In the genomic region with DNA sequence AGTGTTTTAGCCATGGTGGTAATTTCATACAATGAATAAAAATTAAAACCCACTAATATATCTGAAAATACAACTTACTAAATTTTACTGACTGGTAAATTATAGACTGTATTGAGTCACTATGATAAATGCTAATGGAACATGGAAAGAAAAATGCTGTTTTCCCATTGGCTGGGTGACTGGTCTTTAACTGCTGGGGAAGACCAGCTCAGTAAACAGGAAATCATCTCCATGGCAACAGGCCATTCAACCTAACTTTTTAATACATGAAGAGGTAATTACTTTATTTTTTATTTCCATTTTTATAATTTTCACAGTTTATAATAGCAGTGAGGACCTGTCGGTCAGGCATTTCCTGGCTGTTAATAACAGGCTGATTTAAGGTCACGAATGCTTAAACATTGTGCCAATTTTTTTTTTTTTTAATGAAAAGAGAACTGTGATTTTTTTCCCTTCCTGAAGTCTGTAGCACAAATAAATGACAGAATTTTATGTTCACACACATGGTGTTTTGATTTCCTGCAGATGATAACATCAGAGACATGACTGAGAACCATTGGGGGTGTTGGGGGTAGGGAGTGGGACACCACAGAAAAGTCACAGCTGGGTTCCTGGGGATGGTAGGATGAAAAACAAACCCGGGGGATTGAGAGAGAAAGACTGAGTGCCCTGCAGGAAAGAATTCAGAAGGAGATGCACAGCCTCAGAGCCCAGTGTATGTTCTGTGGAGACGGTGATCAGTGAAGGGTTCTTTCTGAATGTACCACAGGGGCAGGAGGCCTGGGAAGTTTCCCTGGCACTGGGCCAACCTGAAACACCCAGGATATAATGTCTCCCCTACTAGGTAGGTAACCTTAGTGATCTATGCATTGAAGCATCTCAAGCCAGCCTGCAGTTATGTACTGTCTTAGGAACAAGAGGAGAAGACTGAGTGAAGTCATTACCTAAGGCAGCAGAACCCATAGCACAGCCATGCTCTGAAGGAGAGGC, we compare ENCODE assay signal across 12 cellular contexts.
DNase-seq lines count a peak whose midpoint lies in the region; ATAC-seq and TF ChIP-seq lines count a peak whose summit lies in the region.
"Had no signal": no experiment of that assay in that cellular context is flagged by ENCODE, and none has a peak within 500 bp of the region (broad histone marks: within the 10 kb centered on the region; RNA-seq: fewer than 3 reads in every experiment).

No MANE protein-coding gene starts in this region.

- BruUV-seq in PC-9 (replicated peaks; lab: Mats Ljungman, UMichigan), result no TSS peak

- no peak overlapping the region for H3K4me2 ChIP-seq in PC-9

- H3K4me1 ChIP-seq in spleen (peaks cover 0 to 24% (median 18%) of the 10 kb centered on the region in 6 donors), PC-9 (replicated peaks; ENCODE audit: insufficient read depth) (no peaks in the 10 kb centered on the region)
- H3K4me1 ChIP-seq: stomach had no signal

- peak overlapping the region; percentile 51 for H3K27ac Mint-ChIP-seq in activated T-cell treated with anti-CD3 and anti-CD28 coated beads, Interleukin-2, amount 50 U/mL, for 24 hours
- H3K27ac Mint-ChIP-seq in activated T-cell treated with anti-CD3 and anti-CD28 coated beads, Interleukin-2, amount 50 U/mL, for 72 hours, result no peak overlapping the region
- peak overlapping the region; percentile 86 for H3K27ac Mint-ChIP-seq in T-helper 17 cell

- H3K4me3 ChIP-seq in fibroblast of villous mesenchyme (ENCODE audit: low read depth, low read length) (no peak overlapping the region), spleen (no peak overlapping the region), PC-9 (no peak overlapping the region)
- H3K4me3 ChIP-seq: skin epidermis, stomach had no signal

- H3K4me1 Mint-ChIP-seq in activated T-cell treated with anti-CD3 and anti-CD28 coated beads, Interleukin-2, amount 50 U/mL, for 24 hours (ENCODE audit: low read depth), result peaks cover 68% of the 10 kb centered on the region
- peaks cover 61% of the 10 kb centered on the region for H3K4me1 Mint-ChIP-seq in activated T-cell treated with anti-CD3 and anti-CD28 coated beads, Interleukin-2, amount 50 U/mL, for 72 hours (ENCODE audit: low read depth)
- peaks cover 29% of the 10 kb centered on the region for H3K4me1 Mint-ChIP-seq in T-helper 17 cell

- H3K36me3 ChIP-seq in spleen (no peaks in the 10 kb centered on the region), PC-9 (ENCODE audit: low read depth) (no peaks in the 10 kb centered on the region)
- H3K36me3 ChIP-seq: stomach had no signal

- DNase-seq in activated T-cell treated with anti-CD3 and anti-CD28 coated beads, Interleukin-2, amount 50 U/mL, for 24 hours, result no peak
- DNase-seq in activated T-cell treated with anti-CD3 and anti-CD28 coated beads, Interleukin-2, amount 50 U/mL, for 72 hours, result no peak
- no peak for DNase-seq in T-helper 17 cell
- DNase-seq in fibroblast of villous mesenchyme (ENCODE audit: low read depth), result peak; percentile 73
- no peak for DNase-seq in spleen
- DNase-seq in PC-9, result no peak
- no peak for DNase-seq in NCI-H2081 (lab: John Stamatoyannopoulos, UW)
- DNase-seq: left colon, NCI-H2171, stomach had no signal

- H3K9me3 ChIP-seq in T-helper 17 cell (ENCODE audit: control insufficient read depth, low read length, poor library complexity, severe bottlenecking) (no peaks in the 10 kb centered on the region), spleen (no peaks in the 10 kb centered on the region), PC-9 (ENCODE audit: insufficient read depth, low read depth) (no peaks in the 10 kb centered on the region)
- H3K9me3 ChIP-seq: stomach had no signal

- CTCF ChIA-PET in PC-9 (lab: Charles Lee), result no interaction called here

- H3K27ac ChIP-seq in spleen, result peak overlapping the region in 5 of 8 donors; percentile 7 to 55 (median 32)
- H3K27ac ChIP-seq in PC-9, result no peak overlapping the region
- H3K27ac ChIP-seq: stomach had no signal

- no peaks in the 10 kb centered on the region for H3K27me3 Mint-ChIP-seq in activated T-cell treated with anti-CD3 and anti-CD28 coated beads, Interleukin-2, amount 50 U/mL, for 24 hours
- no peaks in the 10 kb centered on the region for H3K27me3 Mint-ChIP-seq in activated T-cell treated with anti-CD3 and anti-CD28 coated beads, Interleukin-2, amount 50 U/mL, for 72 hours (ENCODE audit: low read depth)
- no peaks in the 10 kb centered on the region for H3K27me3 Mint-ChIP-seq in T-helper 17 cell

- no peaks in the 10 kb centered on the region for H3K27me3 ChIP-seq in spleen (replicated peaks in 1 of 7)
- H3K27me3 ChIP-seq in PC-9 (ENCODE audit: insufficient read depth, low read depth), result no peaks in the 10 kb centered on the region
- H3K27me3 ChIP-seq: stomach had no signal

- no peaks in the 10 kb centered on the region for H3K9me3 Mint-ChIP-seq in activated T-cell treated with anti-CD3 and anti-CD28 coated beads, Interleukin-2, amount 50 U/mL, for 24 hours
- H3K9me3 Mint-ChIP-seq in activated T-cell treated with anti-CD3 and anti-CD28 coated beads, Interleukin-2, amount 50 U/mL, for 72 hours, result no peaks in the 10 kb centered on the region

- H3K4me3 Mint-ChIP-seq in activated T-cell treated with anti-CD3 and anti-CD28 coated beads, Interleukin-2, amount 50 U/mL, for 24 hours, result no peak overlapping the region
- no peak overlapping the region for H3K4me3 Mint-ChIP-seq in activated T-cell treated with anti-CD3 and anti-CD28 coated beads, Interleukin-2, amount 50 U/mL, for 72 hours
- no peak overlapping the region for H3K4me3 Mint-ChIP-seq in T-helper 17 cell

- ATAC-seq in activated T-cell treated with anti-CD3 and anti-CD28 coated beads, Interleukin-2, amount 50 U/mL, for 72 hours (replicated peaks in 1 of 2), result no peak
- ATAC-seq in T-helper 17 cell (peak; percentile 41), GM21367 (IDR thresholded peaks at IDR 0.05; ENCODE audit: unreplicated experiment) (no peak)
- ATAC-seq: left colon had no signal

- H2AFZ ChIP-seq in PC-9, result no peak overlapping the region

- H4K20me1 ChIP-seq in PC-9 (ENCODE audit: insufficient read depth), result no peaks in the 10 kb centered on the region

- intact Hi-C loops in spleen (cut with DNase I; ENCODE audit: low total_unique reads), result no loop called here
- intact Hi-C loops in PC-9 (cut with micrococcal nuclease; ENCODE audit: unreplicated experiment), result no loop called here

- no peak for TF ChIP-seq POLR2A in spleen (IDR thresholded peaks at IDR 0.05)

- H3F3A ChIP-seq in PC-9 (ENCODE audit: insufficient read depth, low read depth), result no peaks in the 10 kb centered on the region

- no peaks in the 10 kb centered on the region for H3K9me2 ChIP-seq in PC-9 (ENCODE audit: insufficient read depth)

- 19 to 29% (median 26%) methylated on average over 4 of the region's 4 CpGs for WGBS in spleen, 5 donors

- TF ChIP-seq CTCF in fibroblast of villous mesenchyme (IDR thresholded peaks at IDR 0.05; ENCODE audit: insufficient read depth, low read depth, low read length) (no peak), spleen (IDR thresholded peaks at IDR 0.05 in 8 of 11, conservative IDR thresholded peaks at IDR 0.05 in 3 of 11) (no peak), PC-9 (conservative IDR thresholded peaks at IDR 0.05) (no peak)

- no peaks in the 10 kb centered on the region for H3K36me3 Mint-ChIP-seq in activated T-cell treated with anti-CD3 and anti-CD28 coated beads, Interleukin-2, amount 50 U/mL, for 24 hours (ENCODE audit: low read depth)
- H3K36me3 Mint-ChIP-seq in activated T-cell treated with anti-CD3 and anti-CD28 coated beads, Interleukin-2, amount 50 U/mL, for 72 hours (ENCODE audit: insufficient read depth in 2 of 2), result no peaks in the 10 kb centered on the region
- H3K36me3 Mint-ChIP-seq in T-helper 17 cell (ENCODE audit: low read depth), result no peaks in the 10 kb centered on the region

- POLR2A ChIA-PET in PC-9 (lab: Charles Lee; ENCODE audit: unreplicated experiment), result no interaction called here

- H3K79me2 ChIP-seq in PC-9 (ENCODE audit: low read depth), result no peaks in the 10 kb centered on the region
